25 cellular contexts compared by ENCODE assay signal in genomic region chr15:51973220-51973619, GRCh38. TPM values are rescaled to one million over a fixed set of nuclear protein-coding genes. Genes with fewer than 3 reads are reported as not detected.
DNase-seq lines count a peak whose midpoint lies in the region; ATAC-seq and TF ChIP-seq lines count a peak whose summit lies in the region.
"Had no signal": no experiment of that assay in that cellular context is flagged by ENCODE, and none has a peak within 500 bp of the region (broad histone marks: within the 10 kb centered on the region; RNA-seq: fewer than 3 reads in every experiment).

No MANE protein-coding gene starts in this region.

- peak overlapping the region; percentile 26; the same call in 1 of the 2 replicates for H3K4me2 ChIP-seq in PC-3 (ENCODE audit: low read length)

- H3F3A ChIP-seq in PC-3 (ENCODE audit: low read length, unreplicated experiment), result no peaks in the 10 kb centered on the region

- DNase-seq in activated naive CD4-positive, alpha-beta T cell treated with anti-CD3 and anti-CD28 coated beads, Interleukin-2, amount 10 ng/mL, durations not matched to agents 7 days and 5 days, result no peak
- DNase-seq in activated naive CD4-positive, alpha-beta T cell treated with anti-CD3 and anti-CD28 coated beads, Interleukin-2, amount 50 U/mL, for 16 hours, result no peak
- DNase-seq in PC-3 (no peak), immature natural killer cell (no peak), type B pancreatic cell (ENCODE audit: extremely low spot score, unreplicated experiment) (no peak), NCI-H774 (lab: John Stamatoyannopoulos, UW) (no peak), GM20000 (ENCODE audit: low spot score) (no peak), nucleus accumbens (lab: John Stamatoyannopoulos, UW) (no peak)
- DNase-seq: activated CD4-positive, alpha-beta T cell treated with anti-CD3 and anti-CD28 coated beads for 4 hours; colonic mucosa; DMS79 treated with DMSO at 0.1 percent for 48 hours; foreskin keratinocyte; GF-D8; Kasumi-1; left cardiac atrium; NCI-H446 treated with DMSO at 0.1 percent for 48 hours; psoas muscle; stimulated activated naive CD4-positive, alpha-beta T cell treated with Interleukin-2 at 50 U/mL for 16 hours; testis; uterus had no signal

- H3K9me3 Mint-ChIP-seq in activated naive CD4-positive, alpha-beta T cell treated with anti-CD3 and anti-CD28 coated beads, Interleukin-2, amount 10 ng/mL, durations not matched to agents 7 days and 5 days, result no peaks in the 10 kb centered on the region
- peaks cover 0 to 2% (median 0%) of the 10 kb centered on the region in 6 donors for H3K9me3 Mint-ChIP-seq in immature natural killer cell
- H3K9me3 Mint-ChIP-seq in type B pancreatic cell, result no peaks in the 10 kb centered on the region
- H3K9me3 Mint-ChIP-seq: T-helper 2 cell treated with Interferon-gamma antibody and Interleukin-4, amounts not matched to agents 5 μg/mL and 100 μg/mL, for 36 hours had no signal

- CTCF ChIA-PET in activated naive CD4-positive, alpha-beta T cell treated with anti-CD3 and anti-CD28 coated beads, Interleukin-2, amount 10 ng/mL, durations not matched to agents 7 days and 5 days (lab: Charles Lee), result interaction anchor here (0.6 to 2.2 kb wide), 4 partner anchors 8 to 260 kb away, joined by 3 to 12 read pairs (median 6); no protein-coding TSS in a partner anchor
- CTCF ChIA-PET in PC-3 (lab: Charles Lee), result no interaction called here

- ATAC-seq in PC-3, result no peak
- ATAC-seq: foreskin keratinocyte, left cardiac atrium, psoas muscle, SK-N-SH treated with all-trans-retinoic acid at 6 μM for 48 hours had no signal

- no peaks in the 10 kb centered on the region for H3K36me3 ChIP-seq in PC-3 (ENCODE audit: low read depth, low read length)
- H3K36me3 ChIP-seq: colonic mucosa, esophagus muscularis mucosa, neutrophil, uterus had no signal

- H3K4me3 Mint-ChIP-seq in activated naive CD4-positive, alpha-beta T cell treated with anti-CD3 and anti-CD28 coated beads, Interleukin-2, amount 10 ng/mL, durations not matched to agents 7 days and 5 days, result no peak overlapping the region
- peak overlapping the region in 3 of 5 donors; percentile 64 to 73 (median 68) for H3K4me3 Mint-ChIP-seq in immature natural killer cell
- peak overlapping the region; percentile 76 for H3K4me3 Mint-ChIP-seq in type B pancreatic cell
- H3K4me3 Mint-ChIP-seq: T-helper 2 cell treated with Interferon-gamma antibody and Interleukin-4, amounts not matched to agents 5 μg/mL and 100 μg/mL, for 36 hours had no signal

- POLR2A ChIA-PET in PC-3 (lab: Charles Lee; ENCODE audit: unreplicated experiment), result no interaction called here

- intact Hi-C loops in PC-3 (cut with micrococcal nuclease), result no loop called here

- peaks cover 11% of the 10 kb centered on the region for H3K36me3 Mint-ChIP-seq in activated naive CD4-positive, alpha-beta T cell treated with anti-CD3 and anti-CD28 coated beads, Interleukin-2, amount 10 ng/mL, durations not matched to agents 7 days and 5 days
- H3K36me3 Mint-ChIP-seq in immature natural killer cell, result peaks cover 0 to 4% (median 0%) of the 10 kb centered on the region in 3 donors
- peaks cover 8% of the 10 kb centered on the region for H3K36me3 Mint-ChIP-seq in type B pancreatic cell

- peaks cover 15% of the 10 kb centered on the region for H3K4me1 ChIP-seq in PC-3 (ENCODE audit: insufficient read depth, low read length)
- H3K4me1 ChIP-seq: colonic mucosa, foreskin keratinocyte, testis, uterus had no signal

- BruUV-seq in PC-3 (replicated peaks; lab: Mats Ljungman, UMichigan), result TSS peak; percentile 31

- no peak for TF ChIP-seq CTCF in PC-3 (conservative IDR thresholded peaks at IDR 0.05; ENCODE audit: low read depth, low read length)
- TF ChIP-seq CTCF in type B pancreatic cell (conservative IDR thresholded peaks at IDR 0.05), result no peak
- TF ChIP-seq CTCF in GM20000 (IDR thresholded peaks at IDR 0.05; ENCODE audit: extremely low read depth, missing control alignments), result no peak

- H3K9me3 ChIP-seq in PC-3 (ENCODE audit: low read length), result no peaks in the 10 kb centered on the region
- H3K9me3 ChIP-seq: colonic mucosa, esophagus muscularis mucosa, neutrophil, testis, uterus had no signal

- H3K9ac ChIP-seq in PC-3 (ENCODE audit: low read length), result no peak overlapping the region

- H3K4me3 ChIP-seq in PC-3 (ENCODE audit: low read length), result no peak overlapping the region
- H3K4me3 ChIP-seq: colonic mucosa, esophagus muscularis mucosa, testis, uterus had no signal

- no peaks in the 10 kb centered on the region for H4K20me1 ChIP-seq in PC-3 (ENCODE audit: low read length)

- H3K27me3 Mint-ChIP-seq in activated naive CD4-positive, alpha-beta T cell treated with anti-CD3 and anti-CD28 coated beads, Interleukin-2, amount 10 ng/mL, durations not matched to agents 7 days and 5 days, result peaks cover 5% of the 10 kb centered on the region
- H3K27me3 Mint-ChIP-seq in immature natural killer cell (ENCODE audit: low read depth in 3 of 3), result peaks cover 9 to 13% (median 11%) of the 10 kb centered on the region in 3 donors
- H3K27me3 Mint-ChIP-seq in type B pancreatic cell, result peaks cover 4% of the 10 kb centered on the region

- peaks cover 27% of the 10 kb centered on the region for H3K4me1 Mint-ChIP-seq in activated naive CD4-positive, alpha-beta T cell treated with anti-CD3 and anti-CD28 coated beads, Interleukin-2, amount 10 ng/mL, durations not matched to agents 7 days and 5 days
- H3K4me1 Mint-ChIP-seq in immature natural killer cell (peaks cover 30 to 33% of the 10 kb centered on the region in 2 donors), type B pancreatic cell (ENCODE audit: unreplicated experiment) (peaks cover 15% of the 10 kb centered on the region)

- no peak overlapping the region for H3K27ac ChIP-seq in PC-3 (ENCODE audit: low read length)
- H3K27ac ChIP-seq: colonic mucosa, esophagus muscularis mucosa, foreskin keratinocyte, HL-60, neutrophil, psoas muscle, testis, uterus had no signal

- no peaks in the 10 kb centered on the region for H3K9me2 ChIP-seq in PC-3 (replicated peaks; ENCODE audit: low read length)

- peaks cover 40% of the 10 kb centered on the region for H3K79me2 ChIP-seq in PC-3 (ENCODE audit: low read length)

- H2AFZ ChIP-seq in PC-3 (ENCODE audit: low read length), result no peak overlapping the region

- H3K27ac Mint-ChIP-seq in activated naive CD4-positive, alpha-beta T cell treated with anti-CD3 and anti-CD28 coated beads, Interleukin-2, amount 10 ng/mL, durations not matched to agents 7 days and 5 days, result peak overlapping the region; percentile 71
- H3K27ac Mint-ChIP-seq in immature natural killer cell (peak overlapping the region in 5 of 6 donors; percentile 34 to 80 (median 71)), type B pancreatic cell (peak overlapping the region; percentile 80)

- H3K27me3 ChIP-seq in PC-3 (ENCODE audit: low read length), result no peaks in the 10 kb centered on the region
- H3K27me3 ChIP-seq: colonic mucosa, esophagus muscularis mucosa, foreskin keratinocyte, neutrophil, testis, uterus had no signal

RNA-seq across cellular contexts. Expression of gene LEO1, which starts 1.6 kb away (rescaled TPM):
- 24.1 and 32.4 TPM in 2 replicates for total RNA-seq in PC-3 (2014; rRNA removed)
- 10 to 100 TPM; 10.4 to 30.0 (median 16.2) TPM for polyA plus RNA-seq in immature natural killer cell
- total RNA-seq in type B pancreatic cell (ENCODE audit: low replicate concordance), result 25.8 and 30.0 TPM in 2 replicates

RNA-seq across cellular contexts. Expression of gene MAPK6, which starts 45.8 kb away (rescaled TPM):
- total RNA-seq in PC-3 (2014; rRNA removed) (21.9 and 22.5 TPM in 2 replicates), type B pancreatic cell (ENCODE audit: low replicate concordance) (56.6 and 57.9 TPM in 2 replicates)
- 1 to 10 TPM; 2.4 to 5.1 (median 4.9) TPM for polyA plus RNA-seq in immature natural killer cell
